Comparison of ENCODE assay signal across 9 cellular contexts in the genomic region with DNA sequence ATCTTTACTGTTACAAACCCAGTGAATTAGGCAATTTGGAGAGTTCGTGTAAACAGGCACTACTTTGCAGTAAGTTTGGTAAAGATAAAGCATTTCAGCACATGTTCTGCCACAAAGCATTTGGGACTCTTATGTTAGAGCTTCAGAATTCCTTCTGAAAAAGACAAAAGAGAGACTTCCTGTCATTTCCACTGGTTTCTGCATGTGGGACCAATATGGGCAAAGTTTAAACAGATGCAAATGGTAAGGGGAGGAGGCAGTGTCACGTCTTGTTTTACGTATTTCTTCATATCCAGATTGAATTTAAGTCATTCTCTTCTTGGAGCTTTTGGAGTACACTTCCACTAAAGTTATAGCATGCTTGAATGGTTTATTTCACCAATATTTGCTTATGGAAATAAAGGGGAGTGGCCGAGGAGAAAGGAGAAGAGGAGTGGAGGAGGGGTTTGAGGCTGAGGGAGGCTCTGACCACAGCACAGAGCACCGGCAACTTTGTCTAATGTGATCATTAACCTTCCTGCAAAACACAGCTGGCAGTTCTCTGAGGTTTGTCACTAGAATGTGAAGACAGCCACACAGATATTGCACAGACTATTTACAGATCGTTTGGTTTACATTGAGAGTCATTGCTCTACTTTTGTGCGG. TPM values are rescaled to one million over a fixed set of nuclear protein-coding genes. Genes with fewer than 3 reads are reported as not detected.
A peak's percentile ranks its signal among the peaks of the same experiment; 100 is the strongest.
DNase-seq lines count a peak whose midpoint lies in the region; ATAC-seq lines count a peak whose summit lies in the region.
"Had no signal": no experiment of that assay in that cellular context is flagged by ENCODE, and none has a peak within 500 bp of the region (broad histone marks: within the 10 kb centered on the region; RNA-seq: fewer than 3 reads in every experiment).

Gene APELA (plus strand): TSS at position 499 of the 645 bp plus-strand sequence. CDS start 154 bp downstream, outside the sequence.

- H3K36me3 Mint-ChIP-seq in activated T-helper 17 cell treated with anti-CD3 and anti-CD28 coated beads, Interleukin-2, amount 50 U/mL, for 72 hours (ENCODE audit: low read depth) = no peaks in the 10 kb centered on the region

- ATAC-seq in GM18498 (IDR thresholded peaks at IDR 0.05; ENCODE audit: unreplicated experiment) = peak; percentile 100
- ATAC-seq in GM21576 (IDR thresholded peaks at IDR 0.05; ENCODE audit: unreplicated experiment) = peak; percentile 98
- peak; percentile 96 for ATAC-seq in HG03469 (IDR thresholded peaks at IDR 0.05; ENCODE audit: unreplicated experiment)
- ATAC-seq in activated T-helper 17 cell treated with anti-CD3 and anti-CD28 coated beads, Interleukin-2, amount 50 U/mL, for 72 hours (replicated peaks) = no peak

- H3K27me3 ChIP-seq in iPS-18a (ENCODE audit: control insufficient read depth, insufficient read depth, low read length) = no peaks in the 10 kb centered on the region

- H3K9ac ChIP-seq in iPS-18a (ENCODE audit: low read length) = peak within 1 kb of the TSS; percentile 84

- H3K4me1 ChIP-seq in iPS-18a (ENCODE audit: control insufficient read depth, low read depth, low read length) = peaks cover 49% of the 10 kb centered on the region

- DNase-seq in AG08395 (ENCODE audit: low spot score) (no peak), COLO829 (ENCODE audit: low spot score) (no peak), GDM1 (lab: John Stamatoyannopoulos, UW) (no peak)
- DNase-seq: T-helper 1 cell had no signal

- peak within 1 kb of the TSS; percentile 98 for H3K4me3 ChIP-seq in iPS-18a (ENCODE audit: low read length)

- H3K27me3 Mint-ChIP-seq in activated T-helper 17 cell treated with anti-CD3 and anti-CD28 coated beads, Interleukin-2, amount 50 U/mL, for 72 hours = peaks cover 5% of the 10 kb centered on the region

- H3K4me3 Mint-ChIP-seq in activated T-helper 17 cell treated with anti-CD3 and anti-CD28 coated beads, Interleukin-2, amount 50 U/mL, for 72 hours = no peak within 1 kb of the TSS

- no peaks in the 10 kb centered on the region for H3K4me1 Mint-ChIP-seq in activated T-helper 17 cell treated with anti-CD3 and anti-CD28 coated beads, Interleukin-2, amount 50 U/mL, for 72 hours

- peaks cover 31% of the 10 kb centered on the region for H3K36me3 ChIP-seq in iPS-18a (ENCODE audit: control insufficient read depth, low read depth, low read length)

- H3K27ac Mint-ChIP-seq in activated T-helper 17 cell treated with anti-CD3 and anti-CD28 coated beads, Interleukin-2, amount 50 U/mL, for 72 hours = no peak within 1 kb of the TSS

- H3K9me3 Mint-ChIP-seq in activated T-helper 17 cell treated with anti-CD3 and anti-CD28 coated beads, Interleukin-2, amount 50 U/mL, for 72 hours = no peaks in the 10 kb centered on the region

- H3K9me3 ChIP-seq in iPS-18a (ENCODE audit: control insufficient read depth, low read depth, low read length) = no peaks in the 10 kb centered on the region

- H3K27ac ChIP-seq in iPS-18a (ENCODE audit: low read length) = peak within 1 kb of the TSS; percentile 77

RNA-seq across cellular contexts. Expression of gene APELA, which starts in this region (rescaled TPM):
- total RNA-seq in activated T-helper 17 cell treated with anti-CD3 and anti-CD28 coated beads, Interleukin-2, amount 50 U/mL, for 72 hours = not detected
